ENCODE assay signal across 25 cellular contexts in the genomic region with DNA sequence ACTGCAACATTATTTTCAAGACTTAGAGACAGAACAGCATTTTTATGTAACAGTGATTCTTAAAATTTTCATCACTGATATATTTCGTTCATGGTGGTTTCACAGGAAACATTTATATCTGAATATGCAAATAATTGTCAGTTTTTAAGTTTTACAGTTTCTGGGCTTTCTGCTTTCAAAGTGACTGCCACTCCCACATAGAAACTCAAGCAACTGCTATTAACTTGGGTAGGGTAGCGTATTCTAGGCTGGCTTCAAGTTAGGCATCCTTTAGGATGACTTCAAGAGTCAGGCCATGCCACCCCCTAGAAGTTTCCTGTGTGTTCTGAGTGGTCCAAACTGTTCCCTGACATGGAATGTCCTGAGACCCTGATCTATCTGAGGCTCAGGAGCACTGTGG.
"Had no signal": no experiment of that assay in that cellular context is flagged by ENCODE, and none has a peak within 500 bp of the region (broad histone marks: within the 10 kb centered on the region; RNA-seq: fewer than 3 reads in every experiment).

No MANE protein-coding gene starts in this region.

- H3K27me3 ChIP-seq: esophagus squamous epithelium, right atrium auricular region, sigmoid colon, stomach, thyroid gland had no signal

- ATAC-seq: effector memory CD8-positive, alpha-beta T cell; left colon; lower lobe of right lung; natural killer cell had no signal

- FAIRE-seq: endometrium had no signal

- DNase-seq: effector memory CD8-positive, alpha-beta T cell; erythroblast; esophagus squamous epithelium; foreskin melanocyte; hypothalamus; immature natural killer cell; islet precursor cell; kidney glomerular epithelial cell; left colon; left ventricle myocardium inferior; lower lobe of right lung; natural killer cell; sigmoid colon; stimulated activated CD4-positive, alpha-beta T cell treated with anti-CD3 and anti-CD28 coated beads, Interleukin-2, amount 100 ng/mL, for 24 hours; stimulated activated CD4-positive, alpha-beta T cell treated with anti-CD3 and anti-CD28 coated beads, Interleukin-4, amount 100 ng/mL, for 24 hours; stimulated activated naive CD4-positive, alpha-beta T cell treated with Interleukin-2 at 50 U/mL for 16 hours; stomach; thyroid gland had no signal

- H3K9ac ChIP-seq: parathyroid adenoma had no signal

- H3K27ac Mint-ChIP-seq: effector memory CD8-positive, alpha-beta T cell; immature natural killer cell; natural killer cell; progenitor cell of endocrine pancreas; stimulated activated effector memory CD8-positive, alpha-beta T cell treated with anti-CD3 and anti-CD28 coated beads, Interleukin-12 subunit alpha, Interleukin-12 subunit beta, amount 100 ng/mL, for 72 hours had no signal

- H3K4me1 ChIP-seq: esophagus squamous epithelium, left ventricle myocardium inferior, lower lobe of right lung, parathyroid adenoma, right atrium auricular region, sigmoid colon, thyroid gland had no signal

- H3K4me1 Mint-ChIP-seq: immature natural killer cell; natural killer cell; stimulated activated effector memory CD8-positive, alpha-beta T cell treated with anti-CD3 and anti-CD28 coated beads, Interleukin-12 subunit alpha, Interleukin-12 subunit beta, amount 100 ng/mL, for 72 hours had no signal

- H3K27ac ChIP-seq: coronary artery, esophagus squamous epithelium, left ventricle myocardium inferior, lower lobe of right lung, parathyroid adenoma, right atrium auricular region, sigmoid colon, stomach, thyroid gland had no signal

- H2AFZ ChIP-seq: parathyroid adenoma had no signal

- H3K27me3 Mint-ChIP-seq: effector memory CD8-positive, alpha-beta T cell; progenitor cell of endocrine pancreas had no signal

- H3K36me3 ChIP-seq: esophagus squamous epithelium, left ventricle myocardium inferior, lower lobe of right lung, right atrium auricular region, sigmoid colon, stomach, thyroid gland had no signal

- H3K79me2 ChIP-seq: parathyroid adenoma had no signal

- H3K4me3 Mint-ChIP-seq: effector memory CD8-positive, alpha-beta T cell; immature natural killer cell; natural killer cell; neural crest cell; stimulated activated effector memory CD8-positive, alpha-beta T cell treated with anti-CD3 and anti-CD28 coated beads, Interleukin-12 subunit alpha, Interleukin-12 subunit beta, amount 100 ng/mL, for 72 hours had no signal

- H3K4me3 ChIP-seq: coronary artery, esophagus squamous epithelium, left ventricle myocardium inferior, lower lobe of right lung, right atrium auricular region, sigmoid colon, stomach, thyroid gland had no signal

- H3K9me3 ChIP-seq: esophagus squamous epithelium, lower lobe of right lung, right atrium auricular region, sigmoid colon, stomach, thyroid gland had no signal

- H3K36me3 Mint-ChIP-seq: immature natural killer cell; natural killer cell; stimulated activated effector memory CD8-positive, alpha-beta T cell treated with anti-CD3 and anti-CD28 coated beads, Interleukin-12 subunit alpha, Interleukin-12 subunit beta, amount 100 ng/mL, for 72 hours had no signal
